Comparison of ENCODE assay signal across 28 cellular contexts in genomic region chr9:36842560-36843530, GRCh38.
DNase-seq lines count a peak whose midpoint lies in the region; ATAC-seq and TF ChIP-seq lines count a peak whose summit lies in the region.
"Had no signal": no experiment of that assay in that cellular context is flagged by ENCODE, and none has a peak within 500 bp of the region (broad histone marks: within the 10 kb centered on the region; RNA-seq: fewer than 3 reads in every experiment).

No MANE protein-coding gene starts in this region.

- H3K4ac ChIP-seq in neuronal stem cell (ENCODE audit: low read length) = peak overlapping the region; percentile 5

- peak; percentile 61 for DNase-seq in Daoy (ENCODE audit: low read depth)
- DNase-seq in LHCN-M2 (ENCODE audit: low read depth) = peak; percentile 8
- DNase-seq in activated B cell treated with CpG ODN at 0.5 μM for 24 hours = no peak
- DNase-seq in neuronal stem cell (ENCODE audit: low spot score) = no peak
- no peak for DNase-seq in RPMI8226
- no peak for DNase-seq in HFFc6
- no peak for DNase-seq in Caco-2
- no peak for DNase-seq in sigmoid colon
- DNase-seq: activated CD4-positive, alpha-beta T cell treated with anti-CD3 and anti-CD28 coated beads, Interleukin-2, amount 50 U/mL, for 4 hours; activated CD4-positive, CD25-positive, alpha-beta regulatory T cell; activated CD8-positive, alpha-beta memory T cell treated with anti-CD3 and anti-CD28 coated beads, Interleukin-2, amount 50 U/mL, for 4 hours; body of pancreas; CD4-positive, CD25-positive, alpha-beta regulatory T cell; DMS 273 treated with DMSO at 0.1 percent for 48 hours; GM23248; lower lobe of right lung; NCI-H1092; NCI-H187 treated with DMSO at 0.1 percent for 48 hours; NCI-H524 treated with DMSO at 0.1 percent for 48 hours; NK-92 treated with Interleukin-12 subunit alpha and Interleukin-12 subunit beta, amount 100 ng/mL, for 24 hours; Peyer's patch; stimulated activated CD4-positive, alpha-beta T cell treated with anti-CD3 and anti-CD28 coated beads, Interleukin-4, amount 100 ng/mL, for 24 hours; stimulated activated naive CD4-positive, alpha-beta T cell; testis had no signal

- WGBS in neuronal stem cell (ENCODE audit: extremely low coverage in 2 of 2, insufficient read length in 2 of 2, insufficient replicate concordance in 1 of 2), 2 donors = no CpG with 5 or more reads among the region's 28 CpGs
- 80 to 87% methylated on average over 28 of the region's 28 CpGs for WGBS in sigmoid colon, 2 donors

- no peak for TF ChIP-seq POLR2A in sigmoid colon (IDR thresholded peaks at IDR 0.05)

- H2BK12ac ChIP-seq in neuronal stem cell (ENCODE audit: low read length) = peak overlapping the region; percentile 33

- H3K9me3 ChIP-seq in neuronal stem cell (replicated peaks in 1 of 2; ENCODE audit: control insufficient read depth in 2 of 2, insufficient read depth in 1 of 2, low read depth in 1 of 2, low read length in 2 of 2) (no peaks in the 10 kb centered on the region), Caco-2 (no peaks in the 10 kb centered on the region), sigmoid colon (no peaks in the 10 kb centered on the region)
- H3K9me3 ChIP-seq: body of pancreas, lower lobe of right lung, neutrophil, Peyer's patch, psoas muscle, testis, vagina had no signal

- POLR2A ChIA-PET in activated B cell treated with CpG ODN at 0.5 μM for 24 hours (lab: Charles Lee) (interaction anchor here (0.9 kb wide), 1 partner anchor 11 kb away, joined by 3 read pairs; no protein-coding TSS in a partner anchor), Caco-2 (lab: Charles Lee) (no interaction called here)

- H3K18ac ChIP-seq in neuronal stem cell (ENCODE audit: low read length) = peak overlapping the region; percentile 72

- no peak for TF ChIP-seq EP300 in sigmoid colon (IDR thresholded peaks at IDR 0.05)

- peak overlapping the region; percentile 53 for H3K9ac ChIP-seq in neuronal stem cell (ENCODE audit: low read depth, low read length, poor library complexity)
- H3K9ac ChIP-seq: GM23248 had no signal

- no peak for ATAC-seq in activated B cell treated with CpG ODN at 0.5 μM for 24 hours (ENCODE audit: low read depth)
- ATAC-seq: body of pancreas, lower lobe of right lung, psoas muscle had no signal

- H3K36me3 Mint-ChIP-seq in activated B cell treated with CpG ODN at 0.5 μM for 24 hours (ENCODE audit: low read depth) (peaks cover 20% of the 10 kb centered on the region), HFFc6 (ENCODE audit: low read depth) (no peaks in the 10 kb centered on the region), Caco-2 (ENCODE audit: insufficient read depth, unreplicated experiment) (no peaks in the 10 kb centered on the region)
- H3K36me3 Mint-ChIP-seq: activated naive CD8-positive, alpha-beta T cell; CD4-positive, CD25-positive, alpha-beta regulatory T cell had no signal

- H2AFZ ChIP-seq in neuronal stem cell (ENCODE audit: low read length) = no peak overlapping the region
- H2AFZ ChIP-seq: GM23248 had no signal

- H2BK120ac ChIP-seq in neuronal stem cell (ENCODE audit: low read depth, low read length) = no peak overlapping the region

- H3K36me3 ChIP-seq in neuronal stem cell (replicated peaks in 1 of 2; ENCODE audit: control insufficient read depth in 2 of 2, insufficient read depth in 2 of 2, low read length in 2 of 2) (peaks cover 0 to 78% of the 10 kb centered on the region in 2 donors), Caco-2 (ENCODE audit: control insufficient read depth, insufficient read depth, low read length) (no peaks in the 10 kb centered on the region), sigmoid colon (no peaks in the 10 kb centered on the region)
- H3K36me3 ChIP-seq: lower lobe of right lung, neutrophil, Peyer's patch, vagina had no signal

- H3K27ac Mint-ChIP-seq in activated B cell treated with CpG ODN at 0.5 μM for 24 hours (peak overlapping the region; percentile 80), HFFc6 (no peak overlapping the region), Caco-2 (ENCODE audit: unreplicated experiment) (no peak overlapping the region)
- H3K27ac Mint-ChIP-seq: activated naive CD8-positive, alpha-beta T cell; CD4-positive, CD25-positive, alpha-beta regulatory T cell had no signal

- H3K4me1 ChIP-seq in neuronal stem cell (ENCODE audit: control insufficient read depth in 2 of 2, insufficient read depth in 1 of 2, low read depth in 1 of 2, low read length in 2 of 2) (peaks cover 2 to 18% of the 10 kb centered on the region in 2 donors), Caco-2 (peaks cover 40% of the 10 kb centered on the region), sigmoid colon (no peaks in the 10 kb centered on the region)
- H3K4me1 ChIP-seq: body of pancreas, lower lobe of right lung, Peyer's patch, psoas muscle, testis, vagina had no signal

- H3K27me3 ChIP-seq in neuronal stem cell (ENCODE audit: control insufficient read depth in 3 of 3, insufficient read depth in 3 of 3, low read depth in 1 of 3, low read length in 3 of 3) = peaks cover 0 to 2% (median 0%) of the 10 kb centered on the region in 3 experiments
- H3K27me3 ChIP-seq in Caco-2 (replicated peaks; ENCODE audit: control insufficient read depth, insufficient read depth, low read length) = no peaks in the 10 kb centered on the region
- peaks cover 0 to 12% (median 0%) of the 10 kb centered on the region in 3 donors for H3K27me3 ChIP-seq in sigmoid colon
- H3K27me3 ChIP-seq: body of pancreas, Peyer's patch, testis, vagina had no signal

- no peak overlapping the region for H3K4me2 ChIP-seq in neuronal stem cell (ENCODE audit: insufficient read depth, low read length, poor library complexity, severe bottlenecking)

- BruUV-seq in Caco-2 (replicated peaks; lab: Mats Ljungman, UMichigan) = no TSS peak

- no peak overlapping the region for H2BK5ac ChIP-seq in neuronal stem cell (ENCODE audit: low read length)

- H3K4me3 Mint-ChIP-seq in activated B cell treated with CpG ODN at 0.5 μM for 24 hours (no peak overlapping the region), HFFc6 (no peak overlapping the region), Caco-2 (ENCODE audit: unreplicated experiment) (no peak overlapping the region)
- H3K4me3 Mint-ChIP-seq: activated naive CD8-positive, alpha-beta T cell; CD4-positive, CD25-positive, alpha-beta regulatory T cell had no signal

- H3K4me3 ChIP-seq in neuronal stem cell (ENCODE audit: low read length in 2 of 2) = peak overlapping the region in 1 of 2 donors; percentile 0
- H3K4me3 ChIP-seq in Caco-2 (ENCODE audit: low read depth, low read length) = no peak overlapping the region
- no peak overlapping the region for H3K4me3 ChIP-seq in sigmoid colon
- H3K4me3 ChIP-seq: body of pancreas, GM23248, lower lobe of right lung, Peyer's patch, psoas muscle, testis, vagina had no signal

- CTCF ChIA-PET in activated B cell treated with CpG ODN at 0.5 μM for 24 hours (lab: Charles Lee) = no interaction called here
- CTCF ChIA-PET in Caco-2 (lab: Charles Lee) = no interaction called here

- no peaks in the 10 kb centered on the region for H3K9me3 Mint-ChIP-seq in activated B cell treated with CpG ODN at 0.5 μM for 24 hours
- H3K9me3 Mint-ChIP-seq in HFFc6 = no peaks in the 10 kb centered on the region
- no peaks in the 10 kb centered on the region for H3K9me3 Mint-ChIP-seq in Caco-2 (ENCODE audit: unreplicated experiment)
- H3K9me3 Mint-ChIP-seq: CD4-positive, CD25-positive, alpha-beta regulatory T cell had no signal

- peak overlapping the region; percentile 54 for H4K91ac ChIP-seq in neuronal stem cell (ENCODE audit: low read depth, low read length, poor library complexity)

- TF ChIP-seq CTCF in activated B cell treated with CpG ODN at 0.5 μM for 24 hours (IDR thresholded peaks at IDR 0.05) = no peak
- TF ChIP-seq CTCF in HFFc6 (IDR thresholded peaks at IDR 0.05) = no peak
- TF ChIP-seq CTCF in Caco-2 (IDR thresholded peaks at IDR 0.05; ENCODE audit: insufficient read depth in 1 of 2, low read depth in 1 of 2, low read length in 1 of 2, severe bottlenecking in 1 of 2, unreplicated experiment in 1 of 2) = no peak
- no peak for TF ChIP-seq CTCF in sigmoid colon (IDR thresholded peaks at IDR 0.05)

- peak overlapping the region; percentile 58 for H3K23ac ChIP-seq in neuronal stem cell (ENCODE audit: low read depth, low read length, poor library complexity)

- H3K27me3 Mint-ChIP-seq in activated B cell treated with CpG ODN at 0.5 μM for 24 hours (no peaks in the 10 kb centered on the region), HFFc6 (ENCODE audit: insufficient read depth) (peaks cover 45% of the 10 kb centered on the region), Caco-2 (ENCODE audit: insufficient read depth, unreplicated experiment) (no peaks in the 10 kb centered on the region)
- H3K27me3 Mint-ChIP-seq: activated naive CD8-positive, alpha-beta T cell; CD4-positive, CD25-positive, alpha-beta regulatory T cell had no signal

- no peaks in the 10 kb centered on the region for H3K79me1 ChIP-seq in neuronal stem cell (ENCODE audit: low read depth, low read length)

- H3K14ac ChIP-seq in neuronal stem cell (ENCODE audit: low read length) = peak overlapping the region; percentile 72

- peak overlapping the region; percentile 7 for H2AK5ac ChIP-seq in neuronal stem cell (ENCODE audit: low read depth, low read length)

- H3K4me1 Mint-ChIP-seq in activated B cell treated with CpG ODN at 0.5 μM for 24 hours (peaks cover 2% of the 10 kb centered on the region), HFFc6 (ENCODE audit: low read depth) (no peaks in the 10 kb centered on the region), Caco-2 (ENCODE audit: low read depth, unreplicated experiment) (peaks cover 13% of the 10 kb centered on the region)
- H3K4me1 Mint-ChIP-seq: CD4-positive, CD25-positive, alpha-beta regulatory T cell had no signal

- intact Hi-C loops in activated B cell treated with CpG ODN at 0.5 μM for 24 hours (cut with micrococcal nuclease) (no loop called here), Caco-2 (cut with micrococcal nuclease; ENCODE audit: unreplicated experiment) (no loop called here), sigmoid colon (cut with DNase I) (no loop called here)

- H2BK15ac ChIP-seq in neuronal stem cell (ENCODE audit: low read length) = no peak overlapping the region

- H4K8ac ChIP-seq in neuronal stem cell (ENCODE audit: low read depth, low read length) = no peak overlapping the region

- H3K27ac ChIP-seq in neuronal stem cell (replicated peaks; ENCODE audit: low read length) (no peak overlapping the region), sigmoid colon (no peak overlapping the region)
- H3K27ac ChIP-seq: body of pancreas, GM23248, lower lobe of right lung, neutrophil, Peyer's patch, psoas muscle, testis, vagina had no signal

Comparison
In these comparisons a context has a peak if more than half of its experiments do, and no peak if none do; other contexts are left out.
1. DNase-seq: peak in Daoy (single experiment) and LHCN-M2 (single experiment); none in activated B cell treated with CpG ODN at 0.5 μM for 24 hours (single experiment), neuronal stem cell (single experiment), RPMI8226 (single experiment), HFFc6 (single experiment), Caco-2 (0 of 2) and sigmoid colon (single experiment).